8 cellular contexts compared by ENCODE assay signal in the genomic region with DNA sequence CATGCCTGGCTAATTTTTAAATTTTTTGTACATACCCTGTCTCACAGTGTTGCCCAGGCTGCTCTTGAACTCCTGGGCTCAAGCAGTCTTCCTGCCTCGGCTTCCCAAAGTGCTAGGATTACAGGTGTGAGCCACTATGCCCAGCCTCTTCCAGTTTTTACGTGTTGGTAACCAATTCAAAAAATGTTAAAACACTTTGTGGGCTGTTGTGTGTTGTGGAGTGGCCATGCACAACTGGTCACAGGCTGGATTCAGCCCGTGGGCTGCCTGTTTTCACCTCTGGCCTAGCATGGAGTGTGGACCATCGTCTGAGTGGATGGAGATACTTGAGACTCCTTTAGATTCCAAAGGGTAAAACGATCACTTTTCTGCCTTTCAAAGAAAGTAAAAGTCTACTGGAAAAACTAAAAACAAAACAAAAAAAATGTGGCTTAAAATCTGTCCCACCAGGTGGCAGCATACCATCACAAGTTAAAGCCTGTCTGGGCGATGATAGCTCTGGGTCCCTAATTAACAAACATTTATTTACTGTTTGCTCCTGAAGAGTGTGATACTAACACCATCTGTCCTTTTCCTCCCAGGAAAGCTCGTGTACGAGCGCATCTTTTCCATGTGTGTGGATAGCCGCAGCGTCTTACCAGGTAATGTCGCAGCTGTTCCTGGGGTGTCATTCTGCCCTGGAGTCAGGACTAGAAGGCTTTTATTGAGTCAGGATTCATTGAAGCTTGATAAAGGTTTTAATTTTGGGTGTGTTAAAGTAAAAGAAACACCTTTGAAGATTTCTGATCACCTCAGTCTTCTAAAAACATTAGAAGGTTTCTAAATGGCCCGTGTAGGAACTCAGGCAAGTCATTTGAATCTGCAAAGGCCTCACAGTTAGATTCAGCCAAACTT. TPM values are rescaled to one million over a fixed set of nuclear protein-coding genes. Genes with fewer than 3 reads are reported as not detected.
A peak's percentile ranks its signal among the peaks of the same experiment; 100 is the strongest.
DNase-seq lines count a peak whose midpoint lies in the region; ATAC-seq, FAIRE-seq and TF ChIP-seq lines count a peak whose summit lies in the region.

No MANE protein-coding gene starts in this region.

- peak overlapping the region in 8 of 11 experiments; percentile 1 to 43 (median 37); a peak in 7 of 22 replicates for H3K9ac ChIP-seq in BLaER1 treated with 17β-estradiol and CSF1 and Interleukin-3, amounts not matched to agents 10 nM and 100 nM
- no peak overlapping the region for H3K9ac ChIP-seq in astrocyte (ENCODE audit: low read length)

- H3K27me3 ChIP-seq in BLaER1 treated with 17β-estradiol and CSF1 and Interleukin-3, amounts not matched to agents 10 nM and 100 nM, result no peaks in the 10 kb centered on the region
- no peaks in the 10 kb centered on the region for H3K27me3 ChIP-seq in astrocyte (ENCODE audit: insufficient read depth, low read length)

- H3K9me3 Mint-ChIP-seq in astrocyte (ENCODE audit: unreplicated experiment), result peaks cover 2% of the 10 kb centered on the region

- H3K4me1 ChIP-seq in BLaER1 treated with 17β-estradiol and CSF1 and Interleukin-3, amounts not matched to agents 10 nM and 100 nM, result no peaks in the 10 kb centered on the region
- H3K4me1 ChIP-seq in astrocyte (ENCODE audit: insufficient read depth, low read length), result no peaks in the 10 kb centered on the region

- H3K27ac ChIP-seq in BLaER1 treated with 17β-estradiol and CSF1 and Interleukin-3, amounts not matched to agents 10 nM and 100 nM, result peak overlapping the region in 3 of 11 experiments; percentile 8 to 19 (median 12); a peak in 1 of 22 replicates
- no peak overlapping the region for H3K27ac ChIP-seq in astrocyte (ENCODE audit: low read depth, low read length)

- H3K27me3 Mint-ChIP-seq in astrocyte (ENCODE audit: low read depth, unreplicated experiment), result no peaks in the 10 kb centered on the region

- peaks cover 0 to 25% (median 0%) of the 10 kb centered on the region in 11 experiments; a peak in 3 of 22 replicates for H4K20me1 ChIP-seq in BLaER1 treated with 17β-estradiol and CSF1 and Interleukin-3, amounts not matched to agents 10 nM and 100 nM
- H4K20me1 ChIP-seq in astrocyte (ENCODE audit: insufficient read depth, low read length), result peaks cover 10% of the 10 kb centered on the region

- TF ChIP-seq CTCF in GM13977 (IDR thresholded peaks at IDR 0.05; ENCODE audit: extremely low read depth, insufficient read depth, missing control alignments) (peak; percentile 55), astrocyte (IDR thresholded peaks at IDR 0.05; ENCODE audit: insufficient read depth, low read depth, low read length) (peak; percentile 67)

- no peak overlapping the region for H3K4me3 Mint-ChIP-seq in astrocyte (ENCODE audit: unreplicated experiment)

- H3K27ac Mint-ChIP-seq in astrocyte (ENCODE audit: unreplicated experiment), result peak overlapping the region; percentile 47

- H3K4me2 ChIP-seq in BLaER1 treated with 17β-estradiol and CSF1 and Interleukin-3, amounts not matched to agents 10 nM and 100 nM, result no peak overlapping the region
- no peak overlapping the region for H3K4me2 ChIP-seq in astrocyte (ENCODE audit: low read length)

- H3K4me1 Mint-ChIP-seq in astrocyte (ENCODE audit: low read depth, unreplicated experiment), result peaks cover 13% of the 10 kb centered on the region

- ATAC-seq in GM19452 (IDR thresholded peaks at IDR 0.05; ENCODE audit: unreplicated experiment), result no peak

- FAIRE-seq in astrocyte (lab: Jason Lieb, UNC), result no peak

- H3K79me2 ChIP-seq in astrocyte (ENCODE audit: insufficient read depth, low read length), result no peaks in the 10 kb centered on the region

- peaks cover 14% of the 10 kb centered on the region for H3K36me3 Mint-ChIP-seq in astrocyte (ENCODE audit: low read depth, unreplicated experiment)

- in situ Hi-C loops in GM13977 (cut with MboI; ENCODE audit: low pct_unique_long_range_greater_than_20kb, low sequenced_read_pairs, unreplicated experiment), result loop anchor here (10.0 kb wide), 1 partner anchor 283 kb away; the partner anchor contains the start of gene GPRC5B

- DNase-seq in GM13977 (ENCODE audit: low spot score), result peak; percentile 44
- DNase-seq in NCI-H526 treated with DMSO at 0.1 percent for 48 hours (lab: John Stamatoyannopoulos, UW), result peak; percentile 20
- no peak for DNase-seq in astrocyte (ENCODE audit: low read depth)
- DNase-seq in inferior parietal cortex (ENCODE audit: extremely low spot score), result peak; percentile 90
- peak; percentile 95 for DNase-seq in superior temporal gyrus (ENCODE audit: extremely low spot score)
- no peak for DNase-seq in ecto neural progenitor cell (ENCODE audit: low spot score)

- H2AFZ ChIP-seq in astrocyte (ENCODE audit: low read depth, low read length), result no peak overlapping the region

- H3K9me3 ChIP-seq in BLaER1 treated with 17β-estradiol and CSF1 and Interleukin-3, amounts not matched to agents 10 nM and 100 nM (replicated peaks in 1 of 11), result peaks cover 6 to 12% (median 10%) of the 10 kb centered on the region in 11 experiments; a peak in 18 of 22 replicates
- H3K9me3 ChIP-seq in astrocyte (ENCODE audit: insufficient read depth, low read depth, low read length), result no peaks in the 10 kb centered on the region

- peaks cover 0 to 66% (median 14%) of the 10 kb centered on the region in 11 experiments; a peak in 12 of 22 replicates for H3K36me3 ChIP-seq in BLaER1 treated with 17β-estradiol and CSF1 and Interleukin-3, amounts not matched to agents 10 nM and 100 nM
- peaks cover 7% of the 10 kb centered on the region for H3K36me3 ChIP-seq in astrocyte (ENCODE audit: insufficient read depth, low read length)

- H3K4me3 ChIP-seq in BLaER1 treated with 17β-estradiol and CSF1 and Interleukin-3, amounts not matched to agents 10 nM and 100 nM, result no peak overlapping the region
- H3K4me3 ChIP-seq in astrocyte (ENCODE audit: insufficient read depth, low read depth, low read length), result no peak overlapping the region

RNA-seq across cellular contexts. Expression of gene VPS35L, which starts 45.8 kb away (rescaled TPM):
- total RNA-seq in astrocyte, result 45.0 and 51.0 TPM in 2 replicates

Comparison
In these comparisons a context has a peak if more than half of its experiments do, and no peak if none do; other contexts are left out.
1. DNase-seq: peak in GM13977 (single experiment), NCI-H526 treated with DMSO at 0.1 percent for 48 hours (single experiment), inferior parietal cortex (single experiment) and superior temporal gyrus (single experiment); none in astrocyte (single experiment) and ecto neural progenitor cell (single experiment).